In the genomic region with DNA sequence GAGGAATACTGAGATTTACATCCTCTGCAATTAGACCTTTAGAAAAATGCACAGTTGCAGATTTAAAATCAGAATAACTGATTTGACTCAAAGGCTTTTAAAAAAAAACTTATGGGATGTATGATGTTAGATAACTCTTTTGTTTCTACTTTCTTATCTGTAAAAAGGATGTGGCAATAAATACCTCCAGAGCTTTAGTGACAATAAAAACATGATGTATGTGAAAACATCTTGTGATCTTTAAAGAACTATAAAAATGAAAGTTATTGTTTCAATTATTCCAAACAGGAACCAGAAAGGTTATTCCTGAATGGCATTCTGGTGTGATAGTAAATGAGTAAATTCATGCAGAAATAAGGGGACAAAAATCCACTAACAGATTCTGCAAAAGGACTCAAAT, we compare ENCODE assay signal across 23 cellular contexts.
"Had no signal": no experiment of that assay in that cellular context is flagged by ENCODE, and none has a peak within 500 bp of the region (broad histone marks: within the 10 kb centered on the region; RNA-seq: fewer than 3 reads in every experiment).

No MANE protein-coding gene starts in this region.

- H3K9me3 ChIP-seq: SJSA1 had no signal

- DNase-seq: activated CD4-positive, alpha-beta memory T cell treated with anti-CD3 and anti-CD28 coated beads for 36 hours; activated CD4-positive, alpha-beta T cell treated with anti-CD3 and anti-CD28 coated beads, Interleukin-2, amount 10 ng/mL, durations not matched to agents 7 days and 5 days; activated CD4-positive, CD25-positive, alpha-beta regulatory T cell; activated CD8-positive, alpha-beta memory T cell treated with anti-CD3 and anti-CD28 coated beads for 24 hours; activated gamma-delta T cell; activated naive CD4-positive, alpha-beta T cell treated with anti-CD3 and anti-CD28 coated beads for 36 hours; activated T-cell treated with anti-CD3 and anti-CD28 coated beads for 4 hours; activated T-cell treated with anti-CD3 and anti-CD28 coated beads, Interleukin-2, amount 50 U/mL, for 48 hours; anterior cingulate cortex; Kasumi-1; NCI-H1105 treated with DMSO at 0.1 percent for 48 hours; NCI-H1436 treated with DMSO at 0.1 percent for 48 hours; NCI-H187; NCI-H2081; NCI-H526; NCI-H82; PC-3; SHP77; T-helper 1 cell had no signal

- H3K27me3 ChIP-seq: SJSA1 had no signal

- H3K9me3 Mint-ChIP-seq: activated naive CD4-positive, alpha-beta T cell treated with anti-CD3 and anti-CD28 coated beads for 36 hours; activated T-helper 17 cell treated with anti-CD3 and anti-CD28 coated beads, Interleukin-2, amount 50 U/mL, for 72 hours had no signal

- H3K36me3 ChIP-seq: SJSA1 had no signal

- H3K27me3 Mint-ChIP-seq: activated CD4-positive, alpha-beta memory T cell treated with anti-CD3 and anti-CD28 coated beads for 36 hours; activated CD4-positive, alpha-beta T cell treated with anti-CD3 and anti-CD28 coated beads, Interleukin-2, amount 10 ng/mL, durations not matched to agents 7 days and 5 days; activated naive CD8-positive, alpha-beta T cell; activated T-helper 17 cell treated with anti-CD3 and anti-CD28 coated beads, Interleukin-2, amount 50 U/mL, for 72 hours had no signal

- ATAC-seq: activated T-helper 17 cell treated with anti-CD3 and anti-CD28 coated beads, Interleukin-2, amount 50 U/mL, for 72 hours; PC-3 had no signal

- H3K36me3 Mint-ChIP-seq: activated CD4-positive, alpha-beta memory T cell treated with anti-CD3 and anti-CD28 coated beads for 36 hours; activated naive CD8-positive, alpha-beta T cell had no signal

- H3K4me1 ChIP-seq: SJSA1 had no signal

- H3K4me1 Mint-ChIP-seq: activated CD4-positive, alpha-beta T cell treated with anti-CD3 and anti-CD28 coated beads, Interleukin-2, amount 10 ng/mL, durations not matched to agents 7 days and 5 days; activated T-helper 17 cell treated with anti-CD3 and anti-CD28 coated beads, Interleukin-2, amount 50 U/mL, for 72 hours had no signal

- H3K27ac ChIP-seq: SJSA1, VCaP had no signal

- H3K27ac Mint-ChIP-seq: activated CD4-positive, alpha-beta memory T cell treated with anti-CD3 and anti-CD28 coated beads for 36 hours; activated CD4-positive, alpha-beta T cell treated with anti-CD3 and anti-CD28 coated beads, Interleukin-2, amount 10 ng/mL, durations not matched to agents 7 days and 5 days; activated naive CD4-positive, alpha-beta T cell treated with anti-CD3 and anti-CD28 coated beads for 36 hours; activated naive CD8-positive, alpha-beta T cell; activated T-helper 17 cell treated with anti-CD3 and anti-CD28 coated beads, Interleukin-2, amount 50 U/mL, for 72 hours had no signal

- H3K4me3 Mint-ChIP-seq: activated CD4-positive, alpha-beta memory T cell treated with anti-CD3 and anti-CD28 coated beads for 36 hours; activated CD4-positive, alpha-beta T cell treated with anti-CD3 and anti-CD28 coated beads, Interleukin-2, amount 10 ng/mL, durations not matched to agents 7 days and 5 days; activated naive CD4-positive, alpha-beta T cell treated with anti-CD3 and anti-CD28 coated beads for 36 hours; activated naive CD8-positive, alpha-beta T cell; activated T-helper 17 cell treated with anti-CD3 and anti-CD28 coated beads, Interleukin-2, amount 50 U/mL, for 72 hours had no signal

- H3K4me3 ChIP-seq: SJSA1 had no signal
